ENCODE assay signal across 25 cellular contexts in the genomic region with DNA sequence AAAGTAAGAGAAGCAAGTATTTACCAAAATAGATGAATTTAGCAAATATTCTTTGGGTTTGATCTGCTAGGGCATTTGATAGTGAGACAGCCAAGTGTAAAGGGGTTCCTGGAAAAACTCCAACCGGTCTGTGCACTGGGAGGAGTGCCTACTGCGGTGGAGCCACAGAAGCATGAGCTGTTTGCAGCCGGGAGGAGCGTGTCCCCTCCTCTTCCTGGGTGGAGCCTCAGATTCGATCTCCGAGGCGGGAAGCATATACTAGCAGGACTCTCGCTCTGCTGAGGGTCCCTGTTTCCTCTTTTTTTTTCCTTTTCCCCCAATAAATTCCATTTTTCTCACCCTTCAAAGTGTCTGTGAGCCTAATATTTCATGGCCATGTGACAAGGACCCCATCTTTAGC.
"Had no signal": no experiment of that assay in that cellular context is flagged by ENCODE, and none has a peak within 500 bp of the region (broad histone marks: within the 10 kb centered on the region; RNA-seq: fewer than 3 reads in every experiment).

No MANE protein-coding gene starts in this region.

- H3K27me3 ChIP-seq: adrenal gland, breast epithelium, upper lobe of right lung had no signal

- H3K36me3 ChIP-seq: adrenal gland, breast epithelium, spleen, thoracic aorta, upper lobe of right lung had no signal

- H3K36me3 Mint-ChIP-seq: activated naive CD4-positive, alpha-beta T cell treated with anti-CD3 and anti-CD28 coated beads, Interleukin-2, amount 50 U/mL, for 24 hours; natural killer cell treated with Interleukin-12 subunit alpha and Interleukin-12 subunit beta and Interleukin-15 and Interleukin-18, amount 100 ng/mL, for 72 hours; stimulated activated naive B cell treated with anti-CD40 and anti-IgM and Interleukin-4, amounts not matched to agents 10 μg/mL and 1 μg/mL and 100 μg/mL, for 72 hours had no signal

- H3K4me3 ChIP-seq: adrenal gland, breast epithelium, lung, spleen, thoracic aorta, upper lobe of right lung had no signal

- H3K27ac ChIP-seq: adrenal gland, breast epithelium, spleen, thoracic aorta, upper lobe of right lung had no signal

- H3K9me3 Mint-ChIP-seq: activated naive CD4-positive, alpha-beta T cell treated with anti-CD3 and anti-CD28 coated beads, Interleukin-2, amount 50 U/mL, for 24 hours; activated T-cell treated with anti-CD3 and anti-CD28 coated beads, Interleukin-2, amount 50 U/mL, for 72 hours; natural killer cell treated with Interleukin-12 subunit alpha and Interleukin-12 subunit beta and Interleukin-15 and Interleukin-18, amount 100 ng/mL, for 72 hours; stimulated activated naive B cell treated with anti-CD40 and anti-IgM and Interleukin-4, amounts not matched to agents 10 μg/mL and 1 μg/mL and 100 μg/mL, for 72 hours; T-helper 2 cell treated with Interferon-gamma antibody and Interleukin-4, amounts not matched to agents 5 μg/mL and 100 μg/mL, for 36 hours had no signal

- H3K4me1 Mint-ChIP-seq: activated naive CD4-positive, alpha-beta T cell treated with anti-CD3 and anti-CD28 coated beads, Interleukin-2, amount 50 U/mL, for 24 hours had no signal

- H3K4me3 Mint-ChIP-seq: activated naive CD4-positive, alpha-beta T cell treated with anti-CD3 and anti-CD28 coated beads, Interleukin-2, amount 50 U/mL, for 24 hours; activated T-cell treated with anti-CD3 and anti-CD28 coated beads, Interleukin-2, amount 50 U/mL, for 72 hours; natural killer cell treated with Interleukin-12 subunit alpha and Interleukin-12 subunit beta and Interleukin-15 and Interleukin-18, amount 100 ng/mL, for 72 hours; stimulated activated naive B cell treated with anti-CD40 and anti-IgM and Interleukin-4, amounts not matched to agents 10 μg/mL and 1 μg/mL and 100 μg/mL, for 72 hours; T-helper 2 cell treated with Interferon-gamma antibody and Interleukin-4, amounts not matched to agents 5 μg/mL and 100 μg/mL, for 36 hours had no signal

- DNase-seq: activated CD4-positive, alpha-beta T cell treated with anti-CD3 and anti-CD28 coated beads, Interleukin-2, amount 50 U/mL, for 1 hour; activated CD4-positive, CD25-positive, alpha-beta regulatory T cell treated with anti-CD3 and anti-CD28 coated beads, Interleukin-2, amount 50 U/mL, for 72 hours; activated CD8-positive, alpha-beta memory T cell treated with anti-CD3 and anti-CD28 coated beads for 24 hours; activated CD8-positive, alpha-beta memory T cell treated with anti-CD3 and anti-CD28 coated beads, Interleukin-2, amount 50 U/mL, for 48 hours; activated gamma-delta T cell; activated T-cell treated with anti-CD3 and anti-CD28 coated beads, Interleukin-2, amount 50 U/mL, for 72 hours; adrenal gland; cortex of kidney; erythroblast; foreskin melanocyte; glutamatergic neuron; hippocampal formation; islet precursor cell; spleen; stimulated activated CD4-positive, alpha-beta T cell treated with anti-CD3 and anti-CD28 coated beads, Interleukin-4, amount 100 ng/mL, for 4 hours; stimulated activated naive B cell treated with anti-CD40 and anti-IgM and Interleukin-4, amounts not matched to agents 10 μg/mL and 1 μg/mL and 100 μg/mL, for 72 hours; upper lobe of right lung had no signal

- H3K27ac Mint-ChIP-seq: activated naive CD4-positive, alpha-beta T cell treated with anti-CD3 and anti-CD28 coated beads, Interleukin-2, amount 50 U/mL, for 24 hours; activated T-cell treated with anti-CD3 and anti-CD28 coated beads, Interleukin-2, amount 50 U/mL, for 72 hours; natural killer cell treated with Interleukin-12 subunit alpha and Interleukin-12 subunit beta and Interleukin-15 and Interleukin-18, amount 100 ng/mL, for 72 hours; stimulated activated naive B cell treated with anti-CD40 and anti-IgM and Interleukin-4, amounts not matched to agents 10 μg/mL and 1 μg/mL and 100 μg/mL, for 72 hours; T-helper 2 cell treated with Interferon-gamma antibody and Interleukin-4, amounts not matched to agents 5 μg/mL and 100 μg/mL, for 36 hours had no signal

- ATAC-seq: activated T-cell treated with anti-CD3 and anti-CD28 coated beads, Interleukin-2, amount 50 U/mL, for 72 hours; natural killer cell treated with Interleukin-12 subunit alpha and Interleukin-12 subunit beta and Interleukin-15 and Interleukin-18, amount 100 ng/mL, for 72 hours; stimulated activated naive B cell treated with anti-CD40 and anti-IgM and Interleukin-4, amounts not matched to agents 10 μg/mL and 1 μg/mL and 100 μg/mL, for 72 hours; upper lobe of right lung had no signal

- FAIRE-seq: astrocyte, endometrium had no signal

- H3K4me1 ChIP-seq: adrenal gland, breast epithelium, spleen, upper lobe of right lung had no signal

- H3K9me3 ChIP-seq: adrenal gland, breast epithelium, spleen, thoracic aorta, upper lobe of right lung had no signal
